In the genomic region with DNA sequence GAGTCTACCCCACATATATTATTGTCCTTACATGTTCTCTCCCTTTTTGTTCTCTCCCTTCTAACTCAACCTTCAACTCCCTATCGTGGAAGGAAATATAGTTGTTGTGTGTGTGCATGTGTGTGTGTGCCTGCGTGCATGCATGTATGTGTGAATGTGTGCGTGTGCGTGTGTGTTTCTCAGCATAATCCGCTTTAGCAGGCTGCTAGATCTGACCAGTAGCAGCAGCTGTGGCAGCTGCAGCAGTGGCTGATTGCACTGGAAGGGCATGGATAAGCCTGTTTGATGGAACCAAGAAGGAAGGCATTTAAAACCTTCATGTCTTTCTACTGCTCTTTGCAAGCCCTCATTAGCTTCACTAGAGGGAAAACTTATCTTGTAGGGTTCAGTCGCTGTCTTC, we compare ENCODE assay signal across 8 cellular contexts.
DNase-seq lines count a peak whose midpoint lies in the region; ATAC-seq lines count a peak whose summit lies in the region.

No MANE protein-coding gene starts in this region.

- no peaks in the 10 kb centered on the region for H3K4me1 ChIP-seq in iPS-20b (ENCODE audit: insufficient read depth, low read length)

- intact Hi-C loops in activated CD4-positive, alpha-beta T cell treated with anti-CD3 and anti-CD28 coated beads, Interleukin-2, amount 10 ng/mL, durations not matched to agents 24 days and 14 days (cut with micrococcal nuclease): loop anchor here (5.0 kb wide), 1 partner anchor 33 kb away; no protein-coding TSS in a partner anchor

- H3K4me3 Mint-ChIP-seq in activated CD4-positive, alpha-beta T cell treated with anti-CD3 and anti-CD28 coated beads, Interleukin-2, amount 10 ng/mL, durations not matched to agents 24 days and 14 days: peak overlapping the region; percentile 77
- peak overlapping the region; percentile 84 for H3K4me3 Mint-ChIP-seq in stimulated activated memory B cell treated with anti-CD40 and anti-IgM and Interleukin-4, amounts not matched to agents 10 μg/mL and 1 μg/mL and 100 μg/mL, for 72 hours

- peak; percentile 51 for DNase-seq in activated CD4-positive, alpha-beta T cell treated with anti-CD3 and anti-CD28 coated beads, Interleukin-2, amount 10 ng/mL, durations not matched to agents 24 days and 14 days
- no peak for DNase-seq in activated CD4-positive, alpha-beta T cell treated with anti-CD3 and anti-CD28 coated beads for 1 hour
- DNase-seq in SK-N-DZ (ENCODE audit: low spot score) (peak; percentile 21), RKO (ENCODE audit: low spot score) (no peak)

- H3K36me3 Mint-ChIP-seq in activated CD4-positive, alpha-beta T cell treated with anti-CD3 and anti-CD28 coated beads, Interleukin-2, amount 10 ng/mL, durations not matched to agents 24 days and 14 days (ENCODE audit: low read depth): no peaks in the 10 kb centered on the region
- H3K36me3 Mint-ChIP-seq in stimulated activated memory B cell treated with anti-CD40 and anti-IgM and Interleukin-4, amounts not matched to agents 10 μg/mL and 1 μg/mL and 100 μg/mL, for 72 hours: no peaks in the 10 kb centered on the region

- no peaks in the 10 kb centered on the region for H3K9me3 Mint-ChIP-seq in activated CD4-positive, alpha-beta T cell treated with anti-CD3 and anti-CD28 coated beads, Interleukin-2, amount 10 ng/mL, durations not matched to agents 24 days and 14 days
- H3K9me3 Mint-ChIP-seq in stimulated activated memory B cell treated with anti-CD40 and anti-IgM and Interleukin-4, amounts not matched to agents 10 μg/mL and 1 μg/mL and 100 μg/mL, for 72 hours: no peaks in the 10 kb centered on the region

- H3K27me3 Mint-ChIP-seq in activated CD4-positive, alpha-beta T cell treated with anti-CD3 and anti-CD28 coated beads, Interleukin-2, amount 10 ng/mL, durations not matched to agents 24 days and 14 days: peaks cover 1% of the 10 kb centered on the region
- no peaks in the 10 kb centered on the region for H3K27me3 Mint-ChIP-seq in stimulated activated memory B cell treated with anti-CD40 and anti-IgM and Interleukin-4, amounts not matched to agents 10 μg/mL and 1 μg/mL and 100 μg/mL, for 72 hours

- peak overlapping the region; percentile 59; the same call in 1 of the 2 replicates for H3K4me3 ChIP-seq in iPS-20b (ENCODE audit: low read length)

- peaks cover 11% of the 10 kb centered on the region for H3K4me1 Mint-ChIP-seq in activated CD4-positive, alpha-beta T cell treated with anti-CD3 and anti-CD28 coated beads, Interleukin-2, amount 10 ng/mL, durations not matched to agents 24 days and 14 days
- peaks cover 21% of the 10 kb centered on the region for H3K4me1 Mint-ChIP-seq in stimulated activated memory B cell treated with anti-CD40 and anti-IgM and Interleukin-4, amounts not matched to agents 10 μg/mL and 1 μg/mL and 100 μg/mL, for 72 hours

- no peak for ATAC-seq in stimulated activated memory B cell treated with anti-CD40 and anti-IgM and Interleukin-4, amounts not matched to agents 10 μg/mL and 1 μg/mL and 100 μg/mL, for 72 hours
- ATAC-seq in GM21723 (IDR thresholded peaks at IDR 0.05; ENCODE audit: unreplicated experiment) (no peak), GM21619 (IDR thresholded peaks at IDR 0.05; ENCODE audit: unreplicated experiment) (no peak)

- H3K36me3 ChIP-seq in iPS-20b (ENCODE audit: insufficient read depth, low read depth, low read length): no peaks in the 10 kb centered on the region

- no peak overlapping the region for H3K27ac Mint-ChIP-seq in activated CD4-positive, alpha-beta T cell treated with anti-CD3 and anti-CD28 coated beads, Interleukin-2, amount 10 ng/mL, durations not matched to agents 24 days and 14 days
- peak overlapping the region; percentile 74 for H3K27ac Mint-ChIP-seq in stimulated activated memory B cell treated with anti-CD40 and anti-IgM and Interleukin-4, amounts not matched to agents 10 μg/mL and 1 μg/mL and 100 μg/mL, for 72 hours

- H3K9me3 ChIP-seq in iPS-20b (ENCODE audit: insufficient read depth, low read depth, low read length): no peaks in the 10 kb centered on the region

- H3K27ac ChIP-seq in iPS-20b (ENCODE audit: low read length): no peak overlapping the region

- H3K9ac ChIP-seq in iPS-20b (ENCODE audit: low read depth, low read length): no peak overlapping the region

- no peaks in the 10 kb centered on the region for H3K27me3 ChIP-seq in iPS-20b (ENCODE audit: insufficient read depth, low read length)

Comparison
In these comparisons a context has a peak if more than half of its experiments do, and no peak if none do; other contexts are left out.
1. DNase-seq: peak in activated CD4-positive, alpha-beta T cell treated with anti-CD3 and anti-CD28 coated beads, Interleukin-2, amount 10 ng/mL, durations not matched to agents 24 days and 14 days (single experiment) and SK-N-DZ (single experiment); none in activated CD4-positive, alpha-beta T cell treated with anti-CD3 and anti-CD28 coated beads for 1 hour (single experiment) and RKO (single experiment).